ENCODE assay signal across 9 cellular contexts in genomic region chr22:24985824-24986214, GRCh38. TPM values are rescaled to one million over a fixed set of nuclear protein-coding genes. Genes with fewer than 3 reads are reported as not detected.
DNase-seq lines count a peak whose midpoint lies in the region; ATAC-seq and TF ChIP-seq lines count a peak whose summit lies in the region.
"Had no signal": no experiment of that assay in that cellular context is flagged by ENCODE, and none has a peak within 500 bp of the region (broad histone marks: within the 10 kb centered on the region; RNA-seq: fewer than 3 reads in every experiment).

No MANE protein-coding gene starts in this region.

- peaks cover 2% of the 10 kb centered on the region for H3K36me3 Mint-ChIP-seq in neural progenitor cell
- no peaks in the 10 kb centered on the region for H3K36me3 Mint-ChIP-seq in activated CD8-positive, alpha-beta T cell treated with anti-CD3 and anti-CD28 coated beads, Interleukin-2, amount 10 ng/mL, durations not matched to agents 7 days and 5 days (ENCODE audit: low read depth)
- H3K36me3 Mint-ChIP-seq in stimulated activated naive B cell treated with anti-CD40 and anti-IgM and Interleukin-4, amounts not matched to agents 10 μg/mL and 1 μg/mL and 100 μg/mL, for 72 hours = no peaks in the 10 kb centered on the region

- peak overlapping the region; percentile 46 for H3K27ac Mint-ChIP-seq in neural progenitor cell
- no peak overlapping the region for H3K27ac Mint-ChIP-seq in activated CD8-positive, alpha-beta T cell treated with anti-CD3 and anti-CD28 coated beads, Interleukin-2, amount 10 ng/mL, durations not matched to agents 7 days and 5 days
- no peak overlapping the region for H3K27ac Mint-ChIP-seq in stimulated activated naive B cell treated with anti-CD40 and anti-IgM and Interleukin-4, amounts not matched to agents 10 μg/mL and 1 μg/mL and 100 μg/mL, for 72 hours

- H3K4me1 ChIP-seq in SJSA1 (replicated peaks) = peaks cover 22% of the 10 kb centered on the region
- H3K4me1 ChIP-seq in fibroblast of lung (ENCODE audit: control insufficient read depth, extremely low read depth, insufficient read depth, low read length) = no peaks in the 10 kb centered on the region
- H3K4me1 ChIP-seq in neural progenitor cell = peaks cover 41% of the 10 kb centered on the region

- H3K27ac ChIP-seq in SJSA1 (peak overlapping the region; percentile 74), fibroblast of lung (ENCODE audit: insufficient read depth, low read length) (peak overlapping the region; percentile 15), neural progenitor cell (peak overlapping the region; percentile 84)

- H3K4me3 ChIP-seq in SJSA1 (no peak overlapping the region), fibroblast of lung (replicated peaks in 1 of 4; ENCODE audit: control extremely low read depth in 1 of 4, insufficient read depth in 1 of 4, low read depth in 3 of 4, low read length in 4 of 4) (no peak overlapping the region), neural progenitor cell (no peak overlapping the region)

- H3K4me2 ChIP-seq in fibroblast of lung (ENCODE audit: extremely low read depth, insufficient read depth, low read length) (no peak overlapping the region), neural progenitor cell (peak overlapping the region; percentile 67)

- peaks cover 45% of the 10 kb centered on the region for H3K4me1 Mint-ChIP-seq in neural progenitor cell
- peaks cover 18% of the 10 kb centered on the region for H3K4me1 Mint-ChIP-seq in activated CD8-positive, alpha-beta T cell treated with anti-CD3 and anti-CD28 coated beads, Interleukin-2, amount 10 ng/mL, durations not matched to agents 7 days and 5 days (ENCODE audit: low read depth)
- H3K4me1 Mint-ChIP-seq in stimulated activated naive B cell treated with anti-CD40 and anti-IgM and Interleukin-4, amounts not matched to agents 10 μg/mL and 1 μg/mL and 100 μg/mL, for 72 hours = peaks cover 0 to 3% of the 10 kb centered on the region in 2 donors

- DNase-seq in D341Med (ENCODE audit: low spot score) (peak; percentile 4), SJSA1 (ENCODE audit: low read depth in 1 of 2, low spot score in 2 of 2) (peak; percentile 54 to 63), fibroblast of lung (ENCODE audit: low read depth in 2 of 2) (peak; percentile 73 to 95), neural progenitor cell (ENCODE audit: low spot score) (no peak), globus pallidus (ENCODE audit: low spot score) (no peak)
- DNase-seq in activated CD8-positive, alpha-beta T cell treated with anti-CD3 and anti-CD28 coated beads, Interleukin-2, amount 10 ng/mL, durations not matched to agents 7 days and 5 days = no peak
- DNase-seq in stimulated activated naive B cell treated with anti-CD40 and anti-IgM and Interleukin-4, amounts not matched to agents 10 μg/mL and 1 μg/mL and 100 μg/mL, for 72 hours = no peak
- DNase-seq: DMS153 had no signal

- CTCF ChIA-PET in activated CD8-positive, alpha-beta T cell treated with anti-CD3 and anti-CD28 coated beads, Interleukin-2, amount 10 ng/mL, durations not matched to agents 7 days and 5 days (lab: Charles Lee) = no interaction called here

- POLR2A ChIA-PET in activated CD8-positive, alpha-beta T cell treated with anti-CD3 and anti-CD28 coated beads, Interleukin-2, amount 10 ng/mL, durations not matched to agents 7 days and 5 days (lab: Charles Lee) = no interaction called here

- H4K20me1 ChIP-seq in fibroblast of lung (ENCODE audit: control insufficient read depth, extremely low read depth, insufficient read depth, low read length) (no peaks in the 10 kb centered on the region), neural progenitor cell (ENCODE audit: low read depth) (peaks cover 68% of the 10 kb centered on the region)

- H3K36me3 ChIP-seq in SJSA1 (no peaks in the 10 kb centered on the region), fibroblast of lung (ENCODE audit: control insufficient read depth, insufficient read depth, low read length) (no peaks in the 10 kb centered on the region), neural progenitor cell (no peaks in the 10 kb centered on the region)

- no peak overlapping the region for H2AFZ ChIP-seq in fibroblast of lung (ENCODE audit: low read length)
- no peak overlapping the region for H2AFZ ChIP-seq in neural progenitor cell (replicated peaks)

- no peak for ATAC-seq in GM18502 (IDR thresholded peaks at IDR 0.05; ENCODE audit: poor library complexity, unreplicated experiment)
- no peak for ATAC-seq in activated CD8-positive, alpha-beta T cell treated with anti-CD3 and anti-CD28 coated beads, Interleukin-2, amount 10 ng/mL, durations not matched to agents 7 days and 5 days
- no peak for ATAC-seq in stimulated activated naive B cell treated with anti-CD40 and anti-IgM and Interleukin-4, amounts not matched to agents 10 μg/mL and 1 μg/mL and 100 μg/mL, for 72 hours (replicated peaks)

- no peak overlapping the region for H3K4me3 Mint-ChIP-seq in neural progenitor cell
- H3K4me3 Mint-ChIP-seq in activated CD8-positive, alpha-beta T cell treated with anti-CD3 and anti-CD28 coated beads, Interleukin-2, amount 10 ng/mL, durations not matched to agents 7 days and 5 days = no peak overlapping the region
- H3K4me3 Mint-ChIP-seq in stimulated activated naive B cell treated with anti-CD40 and anti-IgM and Interleukin-4, amounts not matched to agents 10 μg/mL and 1 μg/mL and 100 μg/mL, for 72 hours = no peak overlapping the region

- H3K9me3 Mint-ChIP-seq in neural progenitor cell = peaks cover 7% of the 10 kb centered on the region
- H3K9me3 Mint-ChIP-seq in activated CD8-positive, alpha-beta T cell treated with anti-CD3 and anti-CD28 coated beads, Interleukin-2, amount 10 ng/mL, durations not matched to agents 7 days and 5 days (ENCODE audit: insufficient read depth) = no peaks in the 10 kb centered on the region
- peaks cover 3 to 5% of the 10 kb centered on the region in 2 donors for H3K9me3 Mint-ChIP-seq in stimulated activated naive B cell treated with anti-CD40 and anti-IgM and Interleukin-4, amounts not matched to agents 10 μg/mL and 1 μg/mL and 100 μg/mL, for 72 hours

- peaks cover 37% of the 10 kb centered on the region for H3F3A ChIP-seq in neural progenitor cell (ENCODE audit: low read depth)

- no peak for TF ChIP-seq CTCF in fibroblast of lung (conservative IDR thresholded peaks at IDR 0.05 in 1 of 2, IDR thresholded peaks at IDR 0.05 in 1 of 2; ENCODE audit: low read depth in 1 of 2, low read length in 2 of 2)
- TF ChIP-seq CTCF in neural progenitor cell (IDR thresholded peaks at IDR 0.05) = no peak

- H3K9me3 ChIP-seq in SJSA1 (replicated peaks) (no peaks in the 10 kb centered on the region), fibroblast of lung (ENCODE audit: control insufficient read depth, insufficient read depth, low read depth, low read length) (no peaks in the 10 kb centered on the region), neural progenitor cell (ENCODE audit: low read depth) (no peaks in the 10 kb centered on the region)

- H3K9ac ChIP-seq in fibroblast of lung (ENCODE audit: insufficient read depth, low read length) (no peak overlapping the region), neural progenitor cell (no peak overlapping the region)

- H3K79me2 ChIP-seq in fibroblast of lung (ENCODE audit: control insufficient read depth, insufficient read depth, low read length) (no peaks in the 10 kb centered on the region), neural progenitor cell (ENCODE audit: low read depth) (peaks cover 82% of the 10 kb centered on the region)

- H3K27me3 ChIP-seq in SJSA1 (replicated peaks) (no peaks in the 10 kb centered on the region), fibroblast of lung (ENCODE audit: control insufficient read depth, insufficient read depth, low read length) (no peaks in the 10 kb centered on the region), neural progenitor cell (no peaks in the 10 kb centered on the region)

- H3K27me3 Mint-ChIP-seq in neural progenitor cell (ENCODE audit: insufficient read depth, low read depth) = peaks cover 4% of the 10 kb centered on the region
- peaks cover 27% of the 10 kb centered on the region for H3K27me3 Mint-ChIP-seq in activated CD8-positive, alpha-beta T cell treated with anti-CD3 and anti-CD28 coated beads, Interleukin-2, amount 10 ng/mL, durations not matched to agents 7 days and 5 days (ENCODE audit: low read depth)
- peaks cover 22 to 24% of the 10 kb centered on the region in 2 donors for H3K27me3 Mint-ChIP-seq in stimulated activated naive B cell treated with anti-CD40 and anti-IgM and Interleukin-4, amounts not matched to agents 10 μg/mL and 1 μg/mL and 100 μg/mL, for 72 hours

RNA-seq across cellular contexts. Expression of gene KIAA1671, which starts 33.3 kb away (rescaled TPM):
- 0.03 TPM in 2 replicates for total RNA-seq in SJSA1 (2014; rRNA removed; shearing (Covaris generic))
- total RNA-seq in fibroblast of lung (0.77 and 1.3 TPM in 2 replicates), neural progenitor cell (ENCODE audit: low replicate concordance) (17.3 and 24.2 TPM in 2 replicates)
- 0.34 and 0.69 TPM in 2 replicates for polyA plus RNA-seq in fibroblast of lung
- polyA plus RNA-seq in fibroblast of lung (2012) = 0.40 and 0.60 TPM in 2 replicates
- polyA minus RNA-seq in fibroblast of lung (ENCODE audit: low replicate concordance) = 0.74 and 1.1 TPM in 2 replicates
- 1 to 10 TPM; 5.1 to 5.5 TPM for total RNA-seq in activated CD8-positive, alpha-beta T cell treated with anti-CD3 and anti-CD28 coated beads, Interleukin-2, amount 10 ng/mL, durations not matched to agents 7 days and 5 days

RNA-seq across cellular contexts. Expression of gene LHFPL7, which starts 39.3 kb away (rescaled TPM):
- total RNA-seq in SJSA1 (2014; rRNA removed; shearing (Covaris generic)) = 0.11 TPM in 1 of 2 replicates, not detected in the other
- total RNA-seq in fibroblast of lung (not detected in 2 replicates), neural progenitor cell (ENCODE audit: low replicate concordance) (not detected in 2 replicates)
- polyA plus RNA-seq in fibroblast of lung = not detected in 2 replicates
- polyA plus RNA-seq in fibroblast of lung (2012) = not detected in 2 replicates
- not detected in 2 replicates for polyA minus RNA-seq in fibroblast of lung (ENCODE audit: low replicate concordance)
- total RNA-seq in activated CD8-positive, alpha-beta T cell treated with anti-CD3 and anti-CD28 coated beads, Interleukin-2, amount 10 ng/mL, durations not matched to agents 7 days and 5 days = not detected

Comparison
In these comparisons a context has a peak if more than half of its experiments do, and no peak if none do; other contexts are left out.
1. DNase-seq: peak in D341Med (single experiment), SJSA1 (2 of 2) and fibroblast of lung (2 of 2); none in neural progenitor cell (single experiment), globus pallidus (single experiment), activated CD8-positive, alpha-beta T cell treated with anti-CD3 and anti-CD28 coated beads, Interleukin-2, amount 10 ng/mL, durations not matched to agents 7 days and 5 days (single experiment) and stimulated activated naive B cell treated with anti-CD40 and anti-IgM and Interleukin-4, amounts not matched to agents 10 μg/mL and 1 μg/mL and 100 μg/mL, for 72 hours (single experiment).
2. H3K27ac ChIP-seq: peak in every context shown above with its lines; median percentile 84 in neural progenitor cell; 74 in SJSA1; 15 in fibroblast of lung.